In the genomic region with DNA sequence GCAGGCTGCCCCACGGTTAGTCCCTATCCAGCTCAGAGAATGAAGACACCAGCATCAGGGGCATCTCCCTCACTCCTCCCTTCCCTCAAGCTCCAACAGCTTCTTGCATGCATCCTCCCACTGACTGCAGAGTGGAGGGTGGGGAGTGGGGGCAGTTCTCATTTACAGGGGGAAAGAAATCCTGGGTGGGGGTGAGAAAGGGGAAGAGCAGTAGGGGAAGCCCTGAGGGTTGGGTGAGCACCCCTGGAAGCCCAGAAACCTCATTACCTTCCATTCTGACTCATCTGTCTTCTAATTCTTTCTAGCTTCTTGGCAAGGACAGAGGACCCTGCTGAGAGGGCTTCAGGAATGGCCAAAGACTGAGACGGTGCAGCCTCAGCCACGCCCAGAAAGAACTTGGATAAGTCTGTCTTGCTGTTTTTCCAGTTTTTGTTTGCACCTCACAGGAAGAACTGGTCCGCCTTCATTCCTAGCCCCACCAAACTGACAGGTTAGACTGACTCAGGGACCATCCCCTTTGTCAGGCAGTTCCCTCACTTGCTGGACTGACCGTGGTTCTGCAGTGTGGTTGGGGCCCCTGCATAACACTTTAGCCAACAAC, we compare ENCODE assay signal across 1 cellular context.
A peak's percentile ranks its signal among the peaks of the same experiment; 100 is the strongest.
TF ChIP-seq lines count a peak whose summit lies in the region.

No MANE protein-coding gene starts in this region.

TF ChIP-seq in HCT116, 20 proteins besides CTCF, POLR2A, EP300 and RAD21 (continued from another document):
- TF ChIP-seq JUND (IDR thresholded peaks at IDR 0.05) (0 out of 2 replicates have a peak, but pooled peaks have one; percentile 32), SP1 (IDR thresholded peaks at IDR 0.05; ENCODE audit: low read depth) (peak; percentile 89), EZH2 (IDR thresholded peaks at IDR 0.05) (no peak), EGR1 (IDR thresholded peaks at IDR 0.05; ENCODE audit: low read depth) (no peak)
